1 cellular context compared by ENCODE assay signal in the genomic region with DNA sequence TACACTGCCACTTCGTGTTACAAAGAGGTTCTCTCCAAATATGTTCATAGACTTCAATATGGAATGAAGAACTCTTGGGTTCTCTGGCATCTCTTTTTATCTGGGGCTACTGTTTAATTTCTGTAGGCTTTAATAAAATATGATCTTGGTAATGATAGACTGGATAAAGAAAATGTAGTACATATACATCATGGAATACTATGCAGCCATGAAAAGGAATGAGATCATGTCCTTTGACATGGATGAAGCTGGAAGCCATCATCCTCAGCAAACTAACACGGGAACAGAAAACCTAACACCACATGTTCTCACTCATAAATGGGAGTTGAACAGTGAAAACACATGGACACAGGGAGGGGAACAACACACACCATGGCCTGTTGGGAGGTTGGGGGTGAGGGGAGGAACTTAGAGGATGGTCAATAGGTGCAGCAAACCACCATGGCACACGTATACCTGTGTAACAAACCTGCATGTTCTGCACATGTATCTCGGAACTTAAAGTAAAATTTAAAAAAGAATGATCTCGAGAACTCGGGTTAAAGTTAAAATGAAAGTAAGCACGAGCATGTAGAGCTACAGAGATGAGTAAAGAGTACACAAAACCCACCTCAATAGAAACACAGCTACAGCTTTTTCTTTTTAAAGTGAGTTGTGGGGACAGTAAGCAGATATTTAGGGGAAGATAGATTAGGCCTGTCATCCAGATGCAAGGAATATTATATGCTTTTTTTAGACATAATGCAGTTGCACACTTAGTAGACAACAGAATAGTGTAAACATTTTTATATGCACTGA.
TF ChIP-seq lines count a peak whose summit lies in the region.

No MANE protein-coding gene starts in this region.

TF ChIP-seq in GM12878, 131 proteins besides CTCF, POLR2A, EP300 and RAD21 (continued from another document):
- TF ChIP-seq, protein P1, sequence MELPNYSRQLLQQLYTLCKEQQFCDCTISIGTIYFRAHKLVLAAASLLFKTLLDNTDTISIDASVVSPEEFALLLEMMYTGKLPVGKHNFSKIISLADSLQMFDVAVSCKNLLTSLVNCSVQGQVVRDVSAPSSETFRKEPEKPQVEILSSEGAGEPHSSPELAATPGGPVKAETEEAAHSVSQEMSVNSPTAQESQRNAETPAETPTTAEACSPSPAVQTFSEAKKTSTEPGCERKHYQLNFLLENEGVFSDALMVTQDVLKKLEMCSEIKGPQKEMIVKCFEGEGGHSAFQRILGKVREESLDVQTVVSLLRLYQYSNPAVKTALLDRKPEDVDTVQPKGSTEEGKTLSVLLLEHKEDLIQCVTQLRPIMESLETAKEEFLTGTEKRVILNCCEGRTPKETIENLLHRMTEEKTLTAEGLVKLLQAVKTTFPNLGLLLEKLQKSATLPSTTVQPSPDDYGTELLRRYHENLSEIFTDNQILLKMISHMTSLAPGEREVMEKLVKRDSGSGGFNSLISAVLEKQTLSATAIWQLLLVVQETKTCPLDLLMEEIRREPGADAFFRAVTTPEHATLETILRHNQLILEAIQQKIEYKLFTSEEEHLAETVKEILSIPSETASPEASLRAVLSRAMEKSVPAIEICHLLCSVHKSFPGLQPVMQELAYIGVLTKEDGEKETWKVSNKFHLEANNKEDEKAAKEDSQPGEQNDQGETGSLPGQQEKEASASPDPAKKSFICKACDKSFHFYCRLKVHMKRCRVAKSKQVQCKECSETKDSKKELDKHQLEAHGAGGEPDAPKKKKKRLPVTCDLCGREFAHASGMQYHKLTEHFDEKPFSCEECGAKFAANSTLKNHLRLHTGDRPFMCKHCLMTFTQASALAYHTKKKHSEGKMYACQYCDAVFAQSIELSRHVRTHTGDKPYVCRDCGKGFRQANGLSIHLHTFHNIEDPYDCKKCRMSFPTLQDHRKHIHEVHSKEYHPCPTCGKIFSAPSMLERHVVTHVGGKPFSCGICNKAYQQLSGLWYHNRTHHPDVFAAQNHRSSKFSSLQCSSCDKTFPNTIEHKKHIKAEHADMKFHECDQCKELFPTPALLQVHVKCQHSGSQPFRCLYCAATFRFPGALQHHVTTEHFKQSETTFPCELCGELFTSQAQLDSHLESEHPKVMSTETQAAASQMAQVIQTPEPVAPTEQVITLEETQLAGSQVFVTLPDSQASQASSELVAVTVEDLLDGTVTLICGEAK (IDR thresholded peaks at IDR 0.05; ENCODE audit: borderline replicate concordance), result no peak
TF ChIP-seq in GM12878: peak in this region for 3.
